In the genomic region with DNA sequence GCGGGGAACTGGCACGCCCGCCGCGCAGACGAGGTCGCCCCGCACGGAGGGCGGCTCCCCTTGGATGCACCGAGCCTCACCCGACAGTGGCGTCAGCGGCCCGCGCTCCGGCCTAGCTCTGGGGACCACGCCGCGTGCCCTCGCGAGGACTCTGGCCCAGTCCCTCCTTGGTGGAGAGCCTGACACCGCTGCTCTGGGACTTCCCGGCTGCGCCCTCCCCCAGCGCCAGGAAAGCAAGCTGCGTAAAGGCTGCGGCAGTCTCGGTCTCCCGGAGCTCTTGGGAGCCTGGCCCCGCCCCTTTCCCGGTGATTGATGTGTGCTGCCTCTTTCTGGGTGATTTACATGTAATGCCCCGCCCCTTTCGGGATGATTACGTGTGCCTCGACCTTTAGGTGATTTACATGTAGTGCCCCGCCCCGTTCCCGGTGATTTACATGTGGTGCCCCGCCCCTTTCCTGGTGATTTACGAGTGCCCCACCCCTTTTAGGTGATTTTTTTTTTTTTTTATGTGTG, we compare ENCODE assay signal across 8 cellular contexts. TPM values are rescaled to one million over a fixed set of nuclear protein-coding genes. Genes with fewer than 3 reads are reported as not detected.
DNase-seq lines count a peak whose midpoint lies in the region; TF ChIP-seq lines count a peak whose summit lies in the region.

A gene (minus strand): TSS at position 248 of the 513 bp plus-strand sequence. CDS start 252 bp downstream, outside the sequence.

- peak within 1 kb of the TSS; percentile 83 for H3K4me3 Mint-ChIP-seq in activated naive CD4-positive, alpha-beta T cell treated with anti-CD3 and anti-CD28 coated beads, Interleukin-2, amount 50 U/mL, for 24 hours

- 1% methylated on average over 31 of the region's 41 CpGs for WGBS in suprapubic skin

- H3K4me1 ChIP-seq in MM.1S (ENCODE audit: low read length) (peaks cover 5% of the 10 kb centered on the region; the same call in 1 of the 2 replicates), suprapubic skin (peaks cover 45% of the 10 kb centered on the region)

- H4K20me1 ChIP-seq in MM.1S (ENCODE audit: insufficient read depth, low read length): peaks cover 6% of the 10 kb centered on the region

- peak within 1 kb of the TSS; percentile 83 for H2AFZ ChIP-seq in MM.1S (ENCODE audit: low read length)

- no peak for TF ChIP-seq EP300 in suprapubic skin (IDR thresholded peaks at IDR 0.05)

- H3K9me2 ChIP-seq in MM.1S (replicated peaks; ENCODE audit: insufficient read depth, low read length): no peaks in the 10 kb centered on the region

- H3K4me2 ChIP-seq in MM.1S (ENCODE audit: low read depth, low read length): peak within 1 kb of the TSS; percentile 93

- H3K79me2 ChIP-seq in MM.1S (ENCODE audit: low read length): peaks cover 20% of the 10 kb centered on the region; the same call in 1 of the 2 replicates

- no peaks in the 10 kb centered on the region for H3K36me3 ChIP-seq in MM.1S (replicated peaks; ENCODE audit: insufficient read depth, low read length)
- peaks cover 36% of the 10 kb centered on the region for H3K36me3 ChIP-seq in suprapubic skin

- peak; percentile 44 to 79 for TF ChIP-seq POLR2A in suprapubic skin (IDR thresholded peaks at IDR 0.05)

- DNase-seq in GM03348 (ENCODE audit: low spot score) (peak; percentile 91), HCEC 1CT (peak; percentile 98), MM.1S (no peak), SK-MEL-5 (ENCODE audit: low read depth, low spot score) (peak; percentile 97), globus pallidus (ENCODE audit: low spot score) (peak; percentile 98), nucleus accumbens (lab: John Stamatoyannopoulos, UW) (peak; percentile 24 to 96 (median 86)), suprapubic skin (ENCODE audit: low spot score in 2 of 2) (peak; percentile 100)

- in situ Hi-C loops in SK-MEL-5 (cut with HindIII; ENCODE audit: low pct_unique_long_range_greater_than_20kb, low sequenced_read_pairs): no loop called here

- H3K4me1 Mint-ChIP-seq in activated naive CD4-positive, alpha-beta T cell treated with anti-CD3 and anti-CD28 coated beads, Interleukin-2, amount 50 U/mL, for 24 hours: peaks cover 24% of the 10 kb centered on the region

- H3K4me3 ChIP-seq in MM.1S (ENCODE audit: low read length): peak within 1 kb of the TSS; percentile 72
- H3K4me3 ChIP-seq in suprapubic skin: peak within 1 kb of the TSS; percentile 77

- H3K27me3 ChIP-seq in MM.1S (replicated peaks; ENCODE audit: insufficient read depth, low read length) (peaks cover 22% of the 10 kb centered on the region), suprapubic skin (no peaks in the 10 kb centered on the region)

- H3K27ac ChIP-seq in MM.1S (ENCODE audit: low read length) (peak within 1 kb of the TSS; percentile 94), suprapubic skin (peak within 1 kb of the TSS; percentile 99)

- H3F3A ChIP-seq in MM.1S (ENCODE audit: insufficient read depth, low read length): peaks cover 16% of the 10 kb centered on the region

- H3K9me3 ChIP-seq in MM.1S (replicated peaks; ENCODE audit: insufficient read depth, low read length) (no peaks in the 10 kb centered on the region), suprapubic skin (no peaks in the 10 kb centered on the region)

- peak within 1 kb of the TSS; percentile 88 for H3K27ac Mint-ChIP-seq in activated naive CD4-positive, alpha-beta T cell treated with anti-CD3 and anti-CD28 coated beads, Interleukin-2, amount 50 U/mL, for 24 hours

- H3K9ac ChIP-seq in MM.1S (ENCODE audit: low read length): peak within 1 kb of the TSS; percentile 75

- no peaks in the 10 kb centered on the region for H3K9me3 Mint-ChIP-seq in activated naive CD4-positive, alpha-beta T cell treated with anti-CD3 and anti-CD28 coated beads, Interleukin-2, amount 50 U/mL, for 24 hours

- no peak for TF ChIP-seq CTCF in MM.1S (IDR thresholded peaks at IDR 0.05; ENCODE audit: low read length)
- no peak for TF ChIP-seq CTCF in suprapubic skin (IDR thresholded peaks at IDR 0.05)

- peaks cover 6% of the 10 kb centered on the region for H3K36me3 Mint-ChIP-seq in activated naive CD4-positive, alpha-beta T cell treated with anti-CD3 and anti-CD28 coated beads, Interleukin-2, amount 50 U/mL, for 24 hours

- no peaks in the 10 kb centered on the region for H3K27me3 Mint-ChIP-seq in activated naive CD4-positive, alpha-beta T cell treated with anti-CD3 and anti-CD28 coated beads, Interleukin-2, amount 50 U/mL, for 24 hours

RNA-seq across cellular contexts. Expression of the gene that starts here (rescaled TPM):
- 6.1 and 7.2 TPM in 2 replicates for total RNA-seq in SK-MEL-5 (2014; rRNA removed; shearing (Covaris generic))
- polyA plus RNA-seq in SK-MEL-5 (2015; cell fraction: cytosol; rRNA removed): 7.9 and 9.2 TPM in 2 replicates
- polyA plus RNA-seq in SK-MEL-5 (2015; cell fraction: nucleus; rRNA removed): 1.5 and 3.3 TPM in 2 replicates
- 1 to 10 TPM; 3.1 to 7.9 (median 4.1) TPM for total RNA-seq in suprapubic skin
